In the genomic region with DNA sequence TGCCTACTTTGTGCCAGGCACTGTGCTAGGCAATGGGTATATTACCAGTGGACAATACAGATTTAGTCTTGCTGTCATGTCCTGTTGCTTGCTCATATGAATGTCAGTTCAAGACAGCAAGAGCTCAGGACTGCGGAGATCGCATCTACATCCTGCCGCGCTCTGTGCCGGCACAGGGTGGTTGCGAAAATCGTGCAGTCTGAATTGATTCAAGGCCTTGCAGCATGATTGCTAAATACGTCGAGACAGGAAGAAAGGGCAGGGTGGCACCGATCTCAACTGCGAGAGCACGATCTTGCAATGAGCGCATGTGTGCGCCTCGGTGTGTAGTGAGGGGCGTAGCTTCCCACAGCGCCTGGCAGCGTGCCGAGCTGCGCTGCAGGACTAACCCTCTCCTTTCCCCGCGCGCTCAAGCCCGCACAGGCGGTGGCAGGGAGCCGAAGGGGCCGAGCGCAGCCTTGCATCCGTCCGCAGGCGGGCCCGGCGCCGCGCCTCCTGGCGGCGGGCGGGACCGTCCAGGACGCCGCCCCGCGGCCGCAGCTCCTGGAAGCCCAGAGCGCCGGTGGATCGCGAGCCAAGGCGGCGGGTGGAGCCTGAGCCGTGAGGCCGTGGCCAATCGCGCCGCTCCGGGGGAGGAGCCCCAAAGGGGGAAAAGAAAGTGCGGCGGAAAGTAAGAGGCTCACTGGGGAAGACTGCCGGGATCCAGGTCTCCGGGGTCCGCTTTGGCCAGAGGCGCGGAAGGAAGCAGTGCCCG, we compare ENCODE assay signal across 8 cellular contexts.
DNase-seq lines count a peak whose midpoint lies in the region; ATAC-seq and TF ChIP-seq lines count a peak whose summit lies in the region.

A gene with protein sequence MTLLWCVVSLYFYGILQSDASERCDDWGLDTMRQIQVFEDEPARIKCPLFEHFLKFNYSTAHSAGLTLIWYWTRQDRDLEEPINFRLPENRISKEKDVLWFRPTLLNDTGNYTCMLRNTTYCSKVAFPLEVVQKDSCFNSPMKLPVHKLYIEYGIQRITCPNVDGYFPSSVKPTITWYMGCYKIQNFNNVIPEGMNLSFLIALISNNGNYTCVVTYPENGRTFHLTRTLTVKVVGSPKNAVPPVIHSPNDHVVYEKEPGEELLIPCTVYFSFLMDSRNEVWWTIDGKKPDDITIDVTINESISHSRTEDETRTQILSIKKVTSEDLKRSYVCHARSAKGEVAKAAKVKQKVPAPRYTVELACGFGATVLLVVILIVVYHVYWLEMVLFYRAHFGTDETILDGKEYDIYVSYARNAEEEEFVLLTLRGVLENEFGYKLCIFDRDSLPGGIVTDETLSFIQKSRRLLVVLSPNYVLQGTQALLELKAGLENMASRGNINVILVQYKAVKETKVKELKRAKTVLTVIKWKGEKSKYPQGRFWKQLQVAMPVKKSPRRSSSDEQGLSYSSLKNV (plus strand): TSS at position 677 of the 754 bp plus-strand sequence. CDS start 50,205 bp downstream, outside the sequence.

- H3K36me3 Mint-ChIP-seq in nephron progenitor cell (ENCODE audit: low read depth), result peaks cover 4% of the 10 kb centered on the region
- peaks cover 22% of the 10 kb centered on the region for H3K36me3 Mint-ChIP-seq in stimulated activated naive CD8-positive, alpha-beta T cell treated with anti-CD3 and anti-CD28 coated beads, Interleukin-15, Interleukin-2, amounts not matched to agents 100 ng/mL and 50 ng/mL, for 24 hours (ENCODE audit: low read depth)

- H3K4me3 ChIP-seq in RWPE2 (ENCODE audit: severe bottlenecking) (peak within 1 kb of the TSS; percentile 70), fibroblast of pulmonary artery (replicated peaks; ENCODE audit: low read depth, low read length) (peak within 1 kb of the TSS; percentile 93)

- H3K4me1 ChIP-seq in RWPE2 (ENCODE audit: insufficient read depth, poor library complexity, severe bottlenecking), result peaks cover 24% of the 10 kb centered on the region

- no peaks in the 10 kb centered on the region for H3K9me3 ChIP-seq in RWPE2 (ENCODE audit: severe bottlenecking)

- peak within 1 kb of the TSS; percentile 58 for H3K27ac ChIP-seq in RWPE2 (ENCODE audit: poor library complexity, severe bottlenecking)

- no peak within 1 kb of the TSS for H3K27ac Mint-ChIP-seq in nephron progenitor cell
- H3K27ac Mint-ChIP-seq in stimulated activated naive CD8-positive, alpha-beta T cell treated with anti-CD3 and anti-CD28 coated beads, Interleukin-15, Interleukin-2, amounts not matched to agents 100 ng/mL and 50 ng/mL, for 24 hours, result peak within 1 kb of the TSS; percentile 92

- peaks cover 6% of the 10 kb centered on the region for H3K4me1 Mint-ChIP-seq in nephron progenitor cell
- H3K4me1 Mint-ChIP-seq in stimulated activated naive CD8-positive, alpha-beta T cell treated with anti-CD3 and anti-CD28 coated beads, Interleukin-15, Interleukin-2, amounts not matched to agents 100 ng/mL and 50 ng/mL, for 24 hours (ENCODE audit: low read depth), result peaks cover 50% of the 10 kb centered on the region

- peaks cover 3% of the 10 kb centered on the region for H3K9me3 Mint-ChIP-seq in nephron progenitor cell
- no peaks in the 10 kb centered on the region for H3K9me3 Mint-ChIP-seq in stimulated activated naive CD8-positive, alpha-beta T cell treated with anti-CD3 and anti-CD28 coated beads, Interleukin-15, Interleukin-2, amounts not matched to agents 100 ng/mL and 50 ng/mL, for 24 hours

- in situ Hi-C loops in KBM-7 (cut with MboI; ENCODE audit: low pct_unique_long_range_greater_than_20kb, low sequenced_read_pairs), result no loop called here

- peak; percentile 99 for ATAC-seq in GM21723 (IDR thresholded peaks at IDR 0.05; ENCODE audit: unreplicated experiment)
- ATAC-seq in RWPE2 (ENCODE audit: low read depth), result peak; percentile 88

- H3K27me3 ChIP-seq in RWPE2 (ENCODE audit: insufficient read depth, poor library complexity, severe bottlenecking), result no peaks in the 10 kb centered on the region

- TF ChIP-seq CTCF in RWPE2 (IDR thresholded peaks at IDR 0.05; ENCODE audit: poor library complexity, severe bottlenecking) (peak; percentile 66), fibroblast of pulmonary artery (IDR thresholded peaks at IDR 0.05; ENCODE audit: low read length, missing control alignments) (no peak), nephron progenitor cell (IDR thresholded peaks at IDR 0.05) (peak; percentile 45)

- H3K36me3 ChIP-seq in RWPE2 (ENCODE audit: low read depth), result peaks cover 18% of the 10 kb centered on the region

- H3K27me3 Mint-ChIP-seq in nephron progenitor cell (ENCODE audit: low read depth, poor library complexity), result peaks cover 23% of the 10 kb centered on the region
- H3K27me3 Mint-ChIP-seq in stimulated activated naive CD8-positive, alpha-beta T cell treated with anti-CD3 and anti-CD28 coated beads, Interleukin-15, Interleukin-2, amounts not matched to agents 100 ng/mL and 50 ng/mL, for 24 hours, result no peaks in the 10 kb centered on the region

- peak; percentile 21 for DNase-seq in DMS79 treated with DMSO at 0.1 percent for 48 hours (lab: John Stamatoyannopoulos, UW)
- DNase-seq in KBM-7, result peak; percentile 94
- peak; percentile 92 for DNase-seq in RWPE2 (ENCODE audit: low spot score)
- DNase-seq in activated T-helper 9 cell treated with anti-CD3 and anti-CD28 coated beads, Interleukin-2, amount 50 U/mL, for 16 hours (ENCODE audit: low read depth), result peak; percentile 80
- peak; percentile 96 for DNase-seq in fibroblast of pulmonary artery (ENCODE audit: low read depth)
- DNase-seq in nephron progenitor cell, result peak; percentile 90

- H3K4me3 Mint-ChIP-seq in nephron progenitor cell, result peak within 1 kb of the TSS; percentile 89
- peak within 1 kb of the TSS; percentile 88 for H3K4me3 Mint-ChIP-seq in stimulated activated naive CD8-positive, alpha-beta T cell treated with anti-CD3 and anti-CD28 coated beads, Interleukin-15, Interleukin-2, amounts not matched to agents 100 ng/mL and 50 ng/mL, for 24 hours

Comparison
In these comparisons a context has a peak if more than half of its experiments do, and no peak if none do; other contexts are left out.
1. Peak in every context shown above with its lines: DNase-seq, ATAC-seq, H3K4me3 ChIP-seq and H3K27ac ChIP-seq.
2. DNase-seq: peak in every context shown above with its lines; median percentile 96 in fibroblast of pulmonary artery; 94 in KBM-7; 92 in RWPE2; 90 in nephron progenitor cell; 80 in activated T-helper 9 cell treated with anti-CD3 and anti-CD28 coated beads, Interleukin-2, amount 50 U/mL, for 16 hours; 21 in DMS79 treated with DMSO at 0.1 percent for 48 hours.